ENCODE assay signal across 8 cellular contexts in genomic region chr3:142976621-142977398, GRCh38. TPM values are rescaled to one million over a fixed set of nuclear protein-coding genes. Genes with fewer than 3 reads are reported as not detected.
DNase-seq lines count a peak whose midpoint lies in the region; ATAC-seq and TF ChIP-seq lines count a peak whose summit lies in the region.

No MANE protein-coding gene starts in this region.

- CTCF ChIA-PET in HCT116 (lab: Charles Lee), result interaction anchor here (1.0 kb wide), 1 partner anchor 25 kb away, joined by 3 read pairs; the partner anchor contains the start of gene U2SURP

- peak overlapping the region; percentile 76 for H2AFZ ChIP-seq in HCT116 (ENCODE audit: low read depth, low read length, poor library complexity, severe bottlenecking)
- no peak overlapping the region for H2AFZ ChIP-seq in smooth muscle cell (ENCODE audit: low read depth)

- H3K27ac Mint-ChIP-seq in T-helper 17 cell, result no peak overlapping the region

- H3K9ac ChIP-seq in HCT116 (ENCODE audit: low read length), result no peak overlapping the region
- no peak overlapping the region for H3K9ac ChIP-seq in smooth muscle cell (ENCODE audit: low read depth)

- H3K4me2 ChIP-seq in HCT116 (ENCODE audit: low read length), result peak overlapping the region; percentile 63
- peak overlapping the region; percentile 2 for H3K4me2 ChIP-seq in smooth muscle cell

- 41 to 46% methylated on average over 8 of the region's 8 CpGs for WGBS in heart right ventricle, 2 donors
- WGBS in smooth muscle cell (ENCODE audit: low lambda C conversion rate), result 60% methylated on average over 8 of the region's 8 CpGs

- H3K4me3 ChIP-seq in HCT116 (replicated peaks in 1 of 2; ENCODE audit: low read depth in 1 of 2, low read length in 2 of 2) (no peak overlapping the region), heart right ventricle (no peak overlapping the region), smooth muscle cell (no peak overlapping the region)

- TF ChIP-seq POLR2A in HCT116 (IDR thresholded peaks at IDR 0.05; ENCODE audit: borderline replicate concordance, extremely low read depth, insufficient read depth, insufficient read length), result no peak

- no peaks in the 10 kb centered on the region for H3K36me3 Mint-ChIP-seq in T-helper 17 cell (ENCODE audit: low read depth)

- H3K27me3 ChIP-seq in HCT116 (ENCODE audit: insufficient read depth, low read length) (no peaks in the 10 kb centered on the region), heart right ventricle (no peaks in the 10 kb centered on the region), smooth muscle cell (ENCODE audit: low read depth) (no peaks in the 10 kb centered on the region)

- peak; percentile 88 for ATAC-seq in HCT116
- peak; percentile 73 to 92 (median 85) for ATAC-seq in heart right ventricle
- no peak for ATAC-seq in T-helper 17 cell

- H3K79me2 ChIP-seq in HCT116 (ENCODE audit: insufficient read depth, low read length), result no peaks in the 10 kb centered on the region
- H3K79me2 ChIP-seq in smooth muscle cell (ENCODE audit: low read depth), result no peaks in the 10 kb centered on the region

- no peak for TF ChIP-seq CTCF in HCT116 (IDR thresholded peaks at IDR 0.05 in 2 of 3, conservative IDR thresholded peaks at IDR 0.05 in 1 of 3; ENCODE audit: borderline replicate concordance in 1 of 3, insufficient read depth in 1 of 3, low read depth in 2 of 3, low read length in 2 of 3)
- TF ChIP-seq CTCF in heart right ventricle (IDR thresholded peaks at IDR 0.05), result no peak
- TF ChIP-seq CTCF in smooth muscle cell (IDR thresholded peaks at IDR 0.05; ENCODE audit: borderline replicate concordance, insufficient read depth, poor library complexity, severe bottlenecking), result no peak

- TF ChIP-seq RAD21 in HCT116 (IDR thresholded peaks at IDR 0.05; ENCODE audit: low read depth), result no peak

- no peaks in the 10 kb centered on the region for H3K9me2 ChIP-seq in HCT116 (ENCODE audit: insufficient read depth)

- H3K9me3 ChIP-seq in HCT116 (ENCODE audit: control insufficient read depth in 1 of 2, insufficient read depth in 1 of 2, low read depth in 1 of 2, low read length in 2 of 2) (no peaks in the 10 kb centered on the region), heart right ventricle (no peaks in the 10 kb centered on the region), smooth muscle cell (replicated peaks; ENCODE audit: low read depth) (no peaks in the 10 kb centered on the region), T-helper 17 cell (ENCODE audit: control insufficient read depth, low read length, poor library complexity, severe bottlenecking) (no peaks in the 10 kb centered on the region)

- no peaks in the 10 kb centered on the region for H3F3A ChIP-seq in smooth muscle cell (ENCODE audit: low read depth)

- H3K27me3 Mint-ChIP-seq in T-helper 17 cell, result peaks cover 39% of the 10 kb centered on the region

- POLR2A ChIA-PET in HCT116 (lab: Charles Lee), result interaction anchor here (0.8 kb wide), 1 partner anchor 24 kb away, joined by 3 read pairs; the partner anchor contains the start of gene U2SURP

- RAD21 ChIA-PET in HCT116 (lab: Charles Lee; ENCODE audit: low non-redundant PET in 1 of 2, low total read pairs in 2 of 2, uncharacterized antibody in 2 of 2, unreplicated experiment in 2 of 2), result interaction anchor here in 1 of 2 experiments (2.1 kb wide), 1 partner anchor 148 kb away, joined by 7 read pairs; no protein-coding TSS in a partner anchor

- no peak overlapping the region for H3K27ac ChIP-seq in HCT116 (ENCODE audit: low read depth, low read length)
- peak overlapping the region in 8 of 10 donors; percentile 53 to 89 (median 76) for H3K27ac ChIP-seq in heart right ventricle
- no peak overlapping the region for H3K27ac ChIP-seq in smooth muscle cell (ENCODE audit: low read depth)

- intact Hi-C loops in HCT116 (cut with micrococcal nuclease), result no loop called here
- intact Hi-C loops in heart right ventricle (cut with DNase I), result loop anchor here in 1 of 10 donors (10.0 kb wide), 1 partner anchor 122 kb away; no protein-coding TSS in a partner anchor

- BruUV-seq in HCT116 (replicated peaks; lab: Mats Ljungman, UMichigan), result no TSS peak

- no peak overlapping the region for H3K4me3 Mint-ChIP-seq in T-helper 17 cell

- H3K36me3 ChIP-seq in HCT116 (ENCODE audit: control insufficient read depth in 1 of 2, insufficient read depth in 2 of 2, low read length in 2 of 2) (no peaks in the 10 kb centered on the region), heart right ventricle (no peaks in the 10 kb centered on the region), smooth muscle cell (ENCODE audit: low read depth) (no peaks in the 10 kb centered on the region)

- peaks cover 3 to 20% of the 10 kb centered on the region in 2 experiments; a peak in 3 of 4 replicates for H3K4me1 ChIP-seq in HCT116 (ENCODE audit: control insufficient read depth in 1 of 2, insufficient read depth in 2 of 2, low read length in 2 of 2)
- H3K4me1 ChIP-seq in heart right ventricle, result peaks cover 4 to 48% (median 29%) of the 10 kb centered on the region in 9 donors
- H3K4me1 ChIP-seq in smooth muscle cell (ENCODE audit: low read depth), result peaks cover 2% of the 10 kb centered on the region

- DNase-seq in HCT116 (ENCODE audit: low read depth, low spot score) (peak; percentile 61), T1000 (lab: John Stamatoyannopoulos, UW) (peak; percentile 84), heart right ventricle (peak; percentile 84 to 85), smooth muscle cell (lab: John Stamatoyannopoulos, UW; ENCODE audit: unreplicated experiment) (no peak), NCI-H1436 (lab: John Stamatoyannopoulos, UW) (no peak), NCI-H82 treated with DMSO at 0.1 percent for 48 hours (lab: John Stamatoyannopoulos, UW; ENCODE audit: unreplicated experiment) (no peak), T-helper 17 cell (no peak)
- DNase-seq in activated CD4-positive, alpha-beta T cell treated with anti-CD3 and anti-CD28 coated beads, Interleukin-2, amount 50 U/mL, for 48 hours, result no peak

- no peaks in the 10 kb centered on the region for H4K20me1 ChIP-seq in HCT116 (ENCODE audit: insufficient read depth)
- H4K20me1 ChIP-seq in smooth muscle cell (ENCODE audit: low read depth), result no peaks in the 10 kb centered on the region

- H3K4me1 Mint-ChIP-seq in T-helper 17 cell, result no peaks in the 10 kb centered on the region

TF ChIP-seq in HCT116, 20 proteins besides CTCF, POLR2A, EP300 and RAD21:
- peak; percentile 68; the same call in 1 of the 2 replicates for TF ChIP-seq SP1 (IDR thresholded peaks at IDR 0.05; ENCODE audit: low read depth)
- no peak for TF ChIP-seq SRF (IDR thresholded peaks at IDR 0.05; ENCODE audit: low read depth)
- TF ChIP-seq, protein P1, sequence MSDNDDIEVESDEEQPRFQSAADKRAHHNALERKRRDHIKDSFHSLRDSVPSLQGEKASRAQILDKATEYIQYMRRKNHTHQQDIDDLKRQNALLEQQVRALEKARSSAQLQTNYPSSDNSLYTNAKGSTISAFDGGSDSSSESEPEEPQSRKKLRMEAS (IDR thresholded peaks at IDR 0.05), result no peak; the same call in 1 of the 2 replicates
- peak; percentile 49; the same call in 1 of the 2 replicates for TF ChIP-seq POLR2AphosphoS5 (IDR thresholded peaks at IDR 0.05; ENCODE audit: low read depth, low read length)
- TF ChIP-seq ZFX (IDR thresholded peaks at IDR 0.05), result no peak
- no peak for TF ChIP-seq ZNF274 (IDR thresholded peaks at IDR 0.05; ENCODE audit: low read depth, low read length)
- TF ChIP-seq, protein P2, sequence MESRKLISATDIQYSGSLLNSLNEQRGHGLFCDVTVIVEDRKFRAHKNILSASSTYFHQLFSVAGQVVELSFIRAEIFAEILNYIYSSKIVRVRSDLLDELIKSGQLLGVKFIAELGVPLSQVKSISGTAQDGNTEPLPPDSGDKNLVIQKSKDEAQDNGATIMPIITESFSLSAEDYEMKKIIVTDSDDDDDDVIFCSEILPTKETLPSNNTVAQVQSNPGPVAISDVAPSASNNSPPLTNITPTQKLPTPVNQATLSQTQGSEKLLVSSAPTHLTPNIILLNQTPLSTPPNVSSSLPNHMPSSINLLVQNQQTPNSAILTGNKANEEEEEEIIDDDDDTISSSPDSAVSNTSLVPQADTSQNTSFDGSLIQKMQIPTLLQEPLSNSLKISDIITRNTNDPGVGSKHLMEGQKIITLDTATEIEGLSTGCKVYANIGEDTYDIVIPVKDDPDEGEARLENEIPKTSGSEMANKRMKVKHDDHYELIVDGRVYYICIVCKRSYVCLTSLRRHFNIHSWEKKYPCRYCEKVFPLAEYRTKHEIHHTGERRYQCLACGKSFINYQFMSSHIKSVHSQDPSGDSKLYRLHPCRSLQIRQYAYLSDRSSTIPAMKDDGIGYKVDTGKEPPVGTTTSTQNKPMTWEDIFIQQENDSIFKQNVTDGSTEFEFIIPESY (IDR thresholded peaks at IDR 0.05; ENCODE audit: extremely low read depth, insufficient replicate concordance, low read length), result peak; percentile 29
- TF ChIP-seq EZH2 (IDR thresholded peaks at IDR 0.05), result no peak
- peak; percentile 60 for TF ChIP-seq CBX3 (IDR thresholded peaks at IDR 0.05; ENCODE audit: low read depth)
- peak; percentile 86 for TF ChIP-seq JUND (IDR thresholded peaks at IDR 0.05)
- peak; percentile 70 for TF ChIP-seq FOSL1 (IDR thresholded peaks at IDR 0.05; ENCODE audit: low read depth)

RNA-seq across cellular contexts. Expression of gene PAQR9, which starts 13.3 kb away (rescaled TPM):
- total RNA-seq in HCT116 (2021; ENCODE audit: unreplicated experiment) (0.17 TPM), heart right ventricle (10 to 100 TPM in 9 of 10 donors, 1 to 10 TPM in 1; 9.7 to 18.4 (median 15.4) TPM), smooth muscle cell (0.09 and 0.13 TPM in 2 replicates), T-helper 17 cell (not detected)
- polyA plus RNA-seq in HCT116 (2012), result 0.07 TPM in 1 of 2 replicates, not detected in the other
- polyA plus RNA-seq in heart right ventricle (1 to 10 TPM; 3.9 to 5.1 TPM), smooth muscle cell (1.0 TPM in 1 of 2 replicates, not detected in the other)

RNA-seq across cellular contexts. Expression of gene U2SURP, which starts 24.6 kb away (rescaled TPM):
- total RNA-seq in HCT116 (2021; ENCODE audit: unreplicated experiment), result 132 TPM
- polyA plus RNA-seq in HCT116 (2012), result 36.4 and 42.2 TPM in 2 replicates
- total RNA-seq in heart right ventricle, result 10 to 100 TPM; 35.8 to 49.3 (median 40.2) TPM
- 10 to 100 TPM; 14.1 to 47.4 TPM for polyA plus RNA-seq in heart right ventricle
- total RNA-seq in smooth muscle cell, result 80.4 and 90.1 TPM in 2 replicates
- polyA plus RNA-seq in smooth muscle cell, result 49.0 and 53.8 TPM in 2 replicates
- total RNA-seq in T-helper 17 cell, result 100 to 1,000 TPM; 145 to 171 TPM

Comparison
In these comparisons a context has a peak if more than half of its experiments do, and no peak if none do; other contexts are left out.
1. DNase-seq: peak in HCT116 (single experiment), T1000 (single experiment) and heart right ventricle (2 of 2); none in smooth muscle cell (single experiment), NCI-H1436 (single experiment), activated CD4-positive, alpha-beta T cell treated with anti-CD3 and anti-CD28 coated beads, Interleukin-2, amount 50 U/mL, for 48 hours (0 of 2), NCI-H82 treated with DMSO at 0.1 percent for 48 hours (single experiment) and T-helper 17 cell (0 of 3).
2. H3K27ac ChIP-seq: peak in heart right ventricle (8 of 10); none in HCT116 (single experiment) and smooth muscle cell (single experiment).